ENCODE assay signal across 18 cellular contexts in the genomic region with DNA sequence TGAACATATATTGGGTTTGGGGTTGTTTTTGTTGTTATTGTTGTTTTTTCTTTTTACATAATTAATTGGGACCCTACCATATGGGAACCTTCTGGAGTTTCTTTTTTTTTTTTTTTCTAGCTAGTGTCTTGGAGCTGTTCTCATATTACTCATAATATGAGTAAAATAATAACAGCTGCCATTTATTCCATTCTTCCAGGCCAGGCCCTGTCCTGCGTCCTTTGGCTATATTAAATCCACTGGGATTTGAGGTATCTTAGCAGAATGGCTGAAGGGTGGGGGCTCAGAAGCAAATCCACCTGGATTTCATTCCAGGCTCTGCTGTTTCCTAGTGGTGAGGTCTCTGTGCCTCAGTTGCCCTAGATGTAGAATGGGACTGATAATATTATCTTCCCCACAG. TPM values are rescaled to one million over a fixed set of nuclear protein-coding genes. Genes with fewer than 3 reads are reported as not detected.
A peak's percentile ranks its signal among the peaks of the same experiment; 100 is the strongest.
DNase-seq lines count a peak whose midpoint lies in the region; ATAC-seq, FAIRE-seq and TF ChIP-seq lines count a peak whose summit lies in the region.
"Had no signal": no experiment of that assay in that cellular context is flagged by ENCODE, and none has a peak within 500 bp of the region (broad histone marks: within the 10 kb centered on the region; RNA-seq: fewer than 3 reads in every experiment).

No MANE protein-coding gene starts in this region.

- FAIRE-seq in endothelial cell of umbilical vein (lab: Jason Lieb, UNC), result no peak

- H3K4me1 ChIP-seq in breast epithelium, result no peaks in the 10 kb centered on the region
- H3K4me1 ChIP-seq in endothelial cell of umbilical vein (ENCODE audit: control insufficient read depth, extremely low read depth, insufficient read depth, low read length), result peaks cover 15% of the 10 kb centered on the region
- no peaks in the 10 kb centered on the region for H3K4me1 ChIP-seq in parathyroid adenoma
- H3K4me1 ChIP-seq in upper lobe of right lung, result no peaks in the 10 kb centered on the region

- H3K27ac ChIP-seq in breast epithelium (no peak overlapping the region), endothelial cell of umbilical vein (ENCODE audit: insufficient read depth, low read depth, low read length) (peak overlapping the region; percentile 89), parathyroid adenoma (peak overlapping the region; percentile 33), upper lobe of right lung (peak overlapping the region; percentile 79)
- H3K27ac ChIP-seq: SJCRH30 had no signal

- H2AFZ ChIP-seq in endothelial cell of umbilical vein (ENCODE audit: low read depth, low read length) (no peak overlapping the region), parathyroid adenoma (no peak overlapping the region)

- H3K36me3 ChIP-seq in breast epithelium (peaks cover 5% of the 10 kb centered on the region), endothelial cell of umbilical vein (ENCODE audit: control insufficient read depth in 2 of 2, extremely low read depth in 1 of 2, insufficient read depth in 2 of 2, low read length in 2 of 2) (peaks cover 0 to 12% of the 10 kb centered on the region in 2 experiments), parathyroid adenoma (ENCODE audit: control insufficient read depth, insufficient read depth, low read length) (no peaks in the 10 kb centered on the region), upper lobe of right lung (peaks cover 57% of the 10 kb centered on the region)
- H3K36me3 ChIP-seq: SJCRH30 had no signal

- peak overlapping the region; percentile 64 for H3K9ac ChIP-seq in endothelial cell of umbilical vein (replicated peaks; ENCODE audit: extremely low read depth, insufficient read depth, low read length)
- H3K9ac ChIP-seq in parathyroid adenoma, result no peak overlapping the region

- H3K4me2 ChIP-seq in endothelial cell of umbilical vein (ENCODE audit: insufficient read depth, low read length) (no peak overlapping the region), parathyroid adenoma (ENCODE audit: low read length) (no peak overlapping the region)

- intact Hi-C loops in MCF 10A (cut with micrococcal nuclease) (loop anchor here (1.0 to 2.0 kb wide), 7 partner anchors 20 to 414 kb away; a partner anchor contains a TSS), breast epithelium (cut with DNase I; ENCODE audit: low total_unique reads) (no loop called here), endothelial cell of umbilical vein (cut with micrococcal nuclease) (loop anchor here (1.0 to 2.0 kb wide), 6 partner anchors 19 to 195 kb away; a partner anchor contains a TSS), upper lobe of right lung (cut with DNase I) (no loop called here)

- POLR2A ChIA-PET in MCF 10A (lab: Yijun Ruan, JAX) (interaction anchor here (0.8 to 5.6 kb wide), 6 partner anchors 12 to 197 kb away, joined by 3 to 56 read pairs (median 12); a partner anchor contains a TSS), endothelial cell of umbilical vein (lab: Charles Lee) (interaction anchor here (0.7 kb wide), 1 partner anchor 141 kb away, joined by 5 read pairs; no protein-coding TSS in a partner anchor)

- H3K9me3 ChIP-seq in breast epithelium (no peaks in the 10 kb centered on the region), endothelial cell of umbilical vein (replicated peaks; ENCODE audit: control insufficient read depth, insufficient read depth, low read length) (no peaks in the 10 kb centered on the region), parathyroid adenoma (ENCODE audit: control insufficient read depth, low read length) (no peaks in the 10 kb centered on the region), upper lobe of right lung (no peaks in the 10 kb centered on the region)
- H3K9me3 ChIP-seq: SJCRH30 had no signal

- TF ChIP-seq POLR2A in breast epithelium (IDR thresholded peaks at IDR 0.05) (no peak), endothelial cell of umbilical vein (IDR thresholded peaks at IDR 0.05; ENCODE audit: low read depth, low read length) (no peak)

- H3K4me3 ChIP-seq in breast epithelium, result no peak overlapping the region
- H3K4me3 ChIP-seq in endothelial cell of umbilical vein (replicated peaks in 1 of 3; ENCODE audit: insufficient read depth in 1 of 3, low read depth in 1 of 3, low read length in 3 of 3), result no peak overlapping the region
- no peak overlapping the region for H3K4me3 ChIP-seq in parathyroid adenoma (ENCODE audit: low read depth, low read length)
- H3K4me3 ChIP-seq in upper lobe of right lung, result no peak overlapping the region
- H3K4me3 ChIP-seq: SJCRH30 had no signal

- H4K20me1 ChIP-seq in endothelial cell of umbilical vein (replicated peaks; ENCODE audit: control insufficient read depth, extremely low read depth, insufficient read depth, low read length), result no peaks in the 10 kb centered on the region

- DNase-seq in MCF 10A (ENCODE audit: unreplicated experiment) (no peak), breast epithelium (ENCODE audit: low spot score in 2 of 2) (no peak), endothelial cell of umbilical vein (ENCODE audit: low read depth, low spot score) (no peak), upper lobe of right lung (no peak)
- no peak for DNase-seq in activated T-cell treated with anti-CD3 and anti-CD28 coated beads, Interleukin-2, amount 50 U/mL, for 48 hours
- DNase-seq: 8988T; activated CD4-positive, alpha-beta T cell treated with anti-CD3 and anti-CD28 coated beads for 1 hour; DMS53; head of caudate nucleus; NCI-H2081 treated with DMSO at 0.1 percent for 48 hours; NCI-H524 treated with DMSO at 0.1 percent for 48 hours; SJCRH30; stimulated activated CD4-positive, alpha-beta T cell treated with anti-CD3 and anti-CD28 coated beads, Interleukin-2, amount 100 ng/mL, for 48 hours; T1000 had no signal

- CTCF ChIA-PET in MCF 10A (lab: Yijun Ruan, JAX) (interaction anchor here (0.6 to 1.5 kb wide), 5 partner anchors 21 to 233 kb away, joined by 3 to 6 read pairs (median 3); no protein-coding TSS in a partner anchor), endothelial cell of umbilical vein (lab: Charles Lee) (interaction anchor here (0.6 to 3.0 kb wide), 14 partner anchors 12 to 197 kb away, joined by 3 to 33 read pairs (median 7); a partner anchor contains a TSS)

- no peaks in the 10 kb centered on the region for H3K9me3 Mint-ChIP-seq in MCF 10A (ENCODE audit: unreplicated experiment)
- H3K9me3 Mint-ChIP-seq: neural crest cell had no signal

- BruUV-seq in MCF 10A (replicated peaks; lab: Mats Ljungman, UMichigan) (no TSS peak), endothelial cell of umbilical vein (replicated peaks; lab: Mats Ljungman, UMichigan) (no TSS peak)

- dilution Hi-C loops in endothelial cell of umbilical vein (cut with MboI; ENCODE audit: extremely low pct_ligation_motif_present, low sequenced_read_pairs), result no loop called here

- no peak overlapping the region for H3K4me3 Mint-ChIP-seq in MCF 10A (ENCODE audit: unreplicated experiment)
- H3K4me3 Mint-ChIP-seq: neural crest cell had no signal

- H3K27me3 Mint-ChIP-seq in MCF 10A (ENCODE audit: insufficient read depth, unreplicated experiment), result no peaks in the 10 kb centered on the region

- H3K27me3 ChIP-seq in breast epithelium, result no peaks in the 10 kb centered on the region
- H3K27me3 ChIP-seq in endothelial cell of umbilical vein (ENCODE audit: control insufficient read depth in 2 of 2, insufficient read depth in 2 of 2, low read length in 2 of 2), result no peaks in the 10 kb centered on the region
- H3K27me3 ChIP-seq in parathyroid adenoma (ENCODE audit: control insufficient read depth, insufficient read depth, low read length), result no peaks in the 10 kb centered on the region
- no peaks in the 10 kb centered on the region for H3K27me3 ChIP-seq in upper lobe of right lung
- H3K27me3 ChIP-seq: SJCRH30 had no signal

- H3K27ac Mint-ChIP-seq in MCF 10A (ENCODE audit: low read depth, unreplicated experiment), result peak overlapping the region; percentile 90

- TF ChIP-seq CTCF in MCF 10A (IDR thresholded peaks at IDR 0.05; ENCODE audit: unreplicated experiment), result no peak
- no peak for TF ChIP-seq CTCF in breast epithelium (IDR thresholded peaks at IDR 0.05)
- TF ChIP-seq CTCF in endothelial cell of umbilical vein (IDR thresholded peaks at IDR 0.05; ENCODE audit: extremely low read depth in 1 of 2, insufficient read depth in 1 of 2, low read depth in 1 of 2, low read length in 2 of 2), result no peak
- no peak for TF ChIP-seq CTCF in parathyroid adenoma (IDR thresholded peaks at IDR 0.05)
- no peak for TF ChIP-seq CTCF in upper lobe of right lung (IDR thresholded peaks at IDR 0.05)

- peaks cover 75% of the 10 kb centered on the region for H3K36me3 Mint-ChIP-seq in MCF 10A (ENCODE audit: insufficient read depth, unreplicated experiment)

- H3K9me1 ChIP-seq in endothelial cell of umbilical vein (replicated peaks; ENCODE audit: control insufficient read depth, extremely low read depth, insufficient read depth, low read length), result no peaks in the 10 kb centered on the region

- H3K4me1 Mint-ChIP-seq in MCF 10A (ENCODE audit: insufficient read depth, unreplicated experiment), result peaks cover 42% of the 10 kb centered on the region
- H3K4me1 Mint-ChIP-seq: neural crest cell had no signal

- ATAC-seq in upper lobe of right lung (no peak), GM18511 (IDR thresholded peaks at IDR 0.05; ENCODE audit: unreplicated experiment) (no peak)
- no peak for ATAC-seq in activated CD4-positive, CD25-positive, alpha-beta regulatory T cell treated with anti-CD3 and anti-CD28 coated beads, Interleukin-2, amount 50 U/mL, for 24 hours

- H3K79me2 ChIP-seq in endothelial cell of umbilical vein (ENCODE audit: control insufficient read depth, insufficient read depth, low read length), result no peaks in the 10 kb centered on the region
- H3K79me2 ChIP-seq in parathyroid adenoma, result no peaks in the 10 kb centered on the region

TF ChIP-seq in endothelial cell of umbilical vein, 7 proteins besides CTCF, POLR2A, EP300 and RAD21 (continues in another document):
- TF ChIP-seq MYC (IDR thresholded peaks at IDR 0.05; ENCODE audit: low read depth, low read length), result no peak
- TF ChIP-seq, protein P1, sequence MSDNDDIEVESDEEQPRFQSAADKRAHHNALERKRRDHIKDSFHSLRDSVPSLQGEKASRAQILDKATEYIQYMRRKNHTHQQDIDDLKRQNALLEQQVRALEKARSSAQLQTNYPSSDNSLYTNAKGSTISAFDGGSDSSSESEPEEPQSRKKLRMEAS (IDR thresholded peaks at IDR 0.05; ENCODE audit: insufficient read depth, insufficient read length), result no peak
- TF ChIP-seq GATA2 (IDR thresholded peaks at IDR 0.05; ENCODE audit: insufficient read depth, insufficient read length, low read depth, low read length), result no peak
- no peak for TF ChIP-seq POLR2AphosphoS5 (IDR thresholded peaks at IDR 0.05; ENCODE audit: insufficient read depth, low read depth, low read length)

RNA-seq across cellular contexts. Expression of a gene that starts 47.2 kb away (rescaled TPM):
- total RNA-seq in MCF 10A (2022) (103 and 119 TPM in 2 replicates), breast epithelium (10 to 100 TPM; 21.4 to 34.1 (median 22.0) TPM), endothelial cell of umbilical vein (57.4 and 62.9 TPM in 2 replicates), upper lobe of right lung (26.4 TPM)
- 63.5 and 78.3 TPM in 2 replicates for polyA plus RNA-seq in endothelial cell of umbilical vein
- polyA plus RNA-seq in endothelial cell of umbilical vein (2011; cell fraction: cytosol; rRNA removed), result 120 and 121 TPM in 2 replicates
- 37.8 and 41.6 TPM in 2 replicates for polyA plus RNA-seq in endothelial cell of umbilical vein (2011; cell fraction: nucleus; rRNA removed)
- polyA plus RNA-seq in endothelial cell of umbilical vein (2012), result 66.0 and 106 TPM in 2 replicates
- polyA minus RNA-seq in endothelial cell of umbilical vein, result 36.3 and 41.4 TPM in 2 replicates
- polyA minus RNA-seq in endothelial cell of umbilical vein (2011; cell fraction: cytosol; rRNA and poly(A)+ RNA removed), result 36.6 TPM
- 5.0 and 5.1 TPM in 2 replicates for polyA minus RNA-seq in endothelial cell of umbilical vein (2011; cell fraction: nucleus; rRNA and poly(A)+ RNA removed)

Comparison
In these comparisons a context has a peak if more than half of its experiments do, and no peak if none do; other contexts are left out.
1. intact Hi-C loops: an anchor here in MCF 10A (1.0 to 2.0 kb wide) and endothelial cell of umbilical vein (1.0 to 2.0 kb wide); none called in breast epithelium and upper lobe of right lung.
2. H3K27ac ChIP-seq: peak in endothelial cell of umbilical vein (single experiment), parathyroid adenoma (single experiment) and upper lobe of right lung (single experiment); none in breast epithelium (0 of 2).